9 cellular contexts compared by ENCODE assay signal in the genomic region with DNA sequence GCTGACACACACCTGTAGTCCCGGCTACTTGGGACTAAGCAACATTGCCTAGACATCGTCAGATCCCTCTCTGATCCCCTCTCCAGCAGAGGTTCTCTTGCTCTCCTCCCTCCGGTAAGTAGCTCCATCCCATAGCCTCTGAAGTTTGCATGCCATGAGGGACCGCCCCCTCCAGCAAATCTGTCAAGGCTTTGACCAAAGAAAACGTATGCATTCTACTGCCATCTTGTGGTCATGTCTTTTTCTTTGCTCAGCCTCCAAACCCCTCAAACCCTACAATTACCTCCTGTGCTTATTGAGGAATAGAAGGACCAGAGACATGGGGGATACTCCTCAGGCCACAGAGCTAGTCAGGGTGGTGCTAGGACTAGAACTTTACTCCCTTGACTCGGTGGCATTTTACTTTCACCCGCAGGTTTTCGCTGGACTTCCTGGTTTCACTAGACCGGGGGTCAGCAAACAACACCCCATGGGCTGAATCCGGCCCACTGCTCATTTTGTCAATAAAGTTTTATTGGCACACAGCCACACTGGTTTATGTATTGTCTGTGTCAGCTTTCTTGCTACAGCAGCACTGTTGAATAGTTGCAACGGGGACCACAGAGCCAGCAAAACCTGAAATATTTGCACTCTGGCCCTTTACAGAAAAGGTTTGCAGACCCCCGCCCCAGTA.
DNase-seq lines count a peak whose midpoint lies in the region; ATAC-seq and TF ChIP-seq lines count a peak whose summit lies in the region.
"Had no signal": no experiment of that assay in that cellular context is flagged by ENCODE, and none has a peak within 500 bp of the region (broad histone marks: within the 10 kb centered on the region; RNA-seq: fewer than 3 reads in every experiment).

No MANE protein-coding gene starts in this region.

- H3K4me3 Mint-ChIP-seq in HFFc6 (no peak overlapping the region), brain (no peak overlapping the region)
- H3K4me3 Mint-ChIP-seq: IgD-negative memory B cell had no signal

- ATAC-seq in GM19351 (IDR thresholded peaks at IDR 0.05; ENCODE audit: unreplicated experiment) (no peak), HG02884 (IDR thresholded peaks at IDR 0.05; ENCODE audit: unreplicated experiment) (no peak), HG02973 (IDR thresholded peaks at IDR 0.05; ENCODE audit: unreplicated experiment) (no peak)

- DNase-seq in DMS 273 treated with DMSO at 0.1 percent for 48 hours (lab: John Stamatoyannopoulos, UW) = peak; percentile 63
- peak; percentile 24 for DNase-seq in HFFc6
- DNase-seq in NCI-H69 (lab: John Stamatoyannopoulos, UW) = peak; percentile 93
- peak; percentile 40 to 67 for DNase-seq in lung microvascular endothelial cell (ENCODE audit: low read depth in 2 of 2)

- H3K9me3 Mint-ChIP-seq in HFFc6 = peaks cover 42% of the 10 kb centered on the region
- peaks cover 22 to 30% (median 26%) of the 10 kb centered on the region in 5 experiments for H3K9me3 Mint-ChIP-seq in brain

- H3K4me1 Mint-ChIP-seq in HFFc6 (ENCODE audit: low read depth) (no peaks in the 10 kb centered on the region), brain (no peaks in the 10 kb centered on the region)
- H3K4me1 Mint-ChIP-seq: IgD-negative memory B cell had no signal

- H3K27ac Mint-ChIP-seq in HFFc6 (no peak overlapping the region), brain (peak overlapping the region in 1 of 5 experiments; percentile 8)
- H3K27ac Mint-ChIP-seq: IgD-negative memory B cell had no signal

- peaks cover 6% of the 10 kb centered on the region; the same call in 1 of the 2 replicates for H3K36me3 Mint-ChIP-seq in HFFc6 (ENCODE audit: low read depth)
- H3K36me3 Mint-ChIP-seq in brain = no peaks in the 10 kb centered on the region
- H3K36me3 Mint-ChIP-seq: IgD-negative memory B cell had no signal

- TF ChIP-seq CTCF in HFFc6 (IDR thresholded peaks at IDR 0.05) (peak; percentile 69), brain (conservative IDR thresholded peaks at IDR 0.05) (peak; percentile 34 to 52)

- peaks cover 2% of the 10 kb centered on the region for H3K27me3 Mint-ChIP-seq in HFFc6 (ENCODE audit: insufficient read depth)
- peaks cover 17% of the 10 kb centered on the region for H3K27me3 Mint-ChIP-seq in brain

Comparison
In these comparisons a context has a peak if more than half of its experiments do, and no peak if none do; other contexts are left out.
1. DNase-seq: peak in every context shown above with its lines; median percentile 93 in NCI-H69; 63 in DMS 273 treated with DMSO at 0.1 percent for 48 hours; 54 in lung microvascular endothelial cell; 24 in HFFc6.